10 cellular contexts compared by ENCODE assay signal in genomic region chr19:15292847-15293582, GRCh38. TPM values are rescaled to one million over a fixed set of nuclear protein-coding genes. Genes with fewer than 3 reads are reported as not detected.
DNase-seq lines count a peak whose midpoint lies in the region; ATAC-seq, FAIRE-seq and TF ChIP-seq lines count a peak whose summit lies in the region.
"Had no signal": no experiment of that assay in that cellular context is flagged by ENCODE, and none has a peak within 500 bp of the region (broad histone marks: within the 10 kb centered on the region; RNA-seq: fewer than 3 reads in every experiment).

No MANE protein-coding gene starts in this region.

- H3K4me1 ChIP-seq in effector memory CD4-positive, alpha-beta T cell (ENCODE audit: control insufficient read depth, insufficient read depth, low read length, poor library complexity, severe bottlenecking) = peaks cover 84% of the 10 kb centered on the region
- H3K4me1 ChIP-seq in pancreas = peaks cover 35 to 71% (median 44%) of the 10 kb centered on the region in 3 donors
- peaks cover 0 to 78% (median 56%) of the 10 kb centered on the region in 4 donors for H3K4me1 ChIP-seq in Peyer's patch

- FAIRE-seq in GM12892 (lab: Jason Lieb, UNC) (peak; percentile 36), pancreas (lab: Jason Lieb, UNC) (no peak)

- DNase-seq in GM12892 (ENCODE audit: insufficient read length) (no peak), NCI-H1694 treated with DMSO at 0.1 percent for 48 hours (lab: John Stamatoyannopoulos, UW) (peak; percentile 35), pancreas (no peak), Peyer's patch (no peak), NCI-H187 treated with DMSO at 0.1 percent for 48 hours (lab: John Stamatoyannopoulos, UW) (no peak), HK-2 (ENCODE audit: unreplicated experiment) (no peak)
- no peak for DNase-seq in effector memory CD4-positive, alpha-beta T cell
- DNase-seq in stimulated activated CD4-positive, alpha-beta T cell treated with anti-CD3 and anti-CD28 coated beads, Interleukin-4, amount 100 ng/mL, for 24 hours = no peak
- DNase-seq: retina, SIG-M5 had no signal

- H3K27me3 ChIP-seq in effector memory CD4-positive, alpha-beta T cell (replicated peaks; ENCODE audit: control insufficient read depth, insufficient read depth, low read length, poor library complexity, severe bottlenecking) = no peaks in the 10 kb centered on the region
- H3K27me3 ChIP-seq in pancreas (no peaks in the 10 kb centered on the region), Peyer's patch (no peaks in the 10 kb centered on the region)

- 16 to 17% methylated on average over 11 of the region's 11 CpGs for WGBS in pancreas, 2 donors

- intact Hi-C loops in pancreas (cut with DNase I) = no loop called here

- TF ChIP-seq POLR2A in GM12892 (IDR thresholded peaks at IDR 0.05; ENCODE audit: low read depth, low read length) = no peak
- no peak for TF ChIP-seq POLR2A in Peyer's patch (IDR thresholded peaks at IDR 0.05)

- TF ChIP-seq CTCF in pancreas (IDR thresholded peaks at IDR 0.05) (no peak), Peyer's patch (IDR thresholded peaks at IDR 0.05) (no peak)

- H3K27ac ChIP-seq in effector memory CD4-positive, alpha-beta T cell (ENCODE audit: insufficient read depth, low read length, poor library complexity, severe bottlenecking) = no peak overlapping the region
- H3K27ac ChIP-seq in pancreas = peak overlapping the region in 2 of 4 donors; percentile 4 to 8
- peak overlapping the region in 2 of 4 donors; percentile 13 to 43 for H3K27ac ChIP-seq in Peyer's patch

- no peaks in the 10 kb centered on the region for H3K36me3 ChIP-seq in effector memory CD4-positive, alpha-beta T cell (ENCODE audit: control insufficient read depth, insufficient read depth, low read length)
- H3K36me3 ChIP-seq in pancreas = no peaks in the 10 kb centered on the region
- peaks cover 0 to 4% (median 0%) of the 10 kb centered on the region in 3 donors for H3K36me3 ChIP-seq in Peyer's patch

- ATAC-seq in pancreas = peak; percentile 33 to 60 (median 44)

- H3K4me3 ChIP-seq in effector memory CD4-positive, alpha-beta T cell (ENCODE audit: insufficient read depth, low read depth, low read length, poor library complexity, severe bottlenecking) = peak overlapping the region; percentile 19
- H3K4me3 ChIP-seq in pancreas (no peak overlapping the region), Peyer's patch (no peak overlapping the region)

- no peaks in the 10 kb centered on the region for H3K9me3 ChIP-seq in effector memory CD4-positive, alpha-beta T cell (ENCODE audit: control insufficient read depth, low read length)
- H3K9me3 ChIP-seq in pancreas (no peaks in the 10 kb centered on the region), Peyer's patch (no peaks in the 10 kb centered on the region)

RNA-seq across cellular contexts. Expression of gene BRD4, which starts 39.3 kb away (rescaled TPM):
- 20.4 TPM for polyA plus RNA-seq in GM12892 (2012; ENCODE audit: missing spikeins)
- total RNA-seq in pancreas = 10 to 100 TPM; 36.2 to 53.3 (median 39.9) TPM
- 10 to 100 TPM; 16.9 to 41.2 TPM for polyA plus RNA-seq in pancreas
- total RNA-seq in Peyer's patch = 100 to 1,000 TPM in 1 of 4 donors, 10 to 100 TPM in 3; 51.0 to 148 (median 77.5) TPM
